ENCODE assay signal across 24 cellular contexts in genomic region chr9:95689669-95690068, GRCh38.
"Had no signal": no experiment of that assay in that cellular context is flagged by ENCODE, and none has a peak within 500 bp of the region (broad histone marks: within the 10 kb centered on the region; RNA-seq: fewer than 3 reads in every experiment).

No MANE protein-coding gene starts in this region.

- H3K4me1 ChIP-seq: esophagus squamous epithelium, left lung, psoas muscle, sigmoid colon, spleen, testis, tibial artery had no signal

- H3K36me3 ChIP-seq: esophagus squamous epithelium, left lung, ovary, sigmoid colon, spleen, tibial artery had no signal

- H3K36me3 Mint-ChIP-seq: natural killer cell; stimulated activated memory B cell treated with anti-CD40 and anti-IgM and Interleukin-4, amounts not matched to agents 10 μg/mL and 1 μg/mL and 100 μg/mL, for 72 hours; type B pancreatic cell had no signal

- H3K27ac Mint-ChIP-seq: effector memory CD8-positive, alpha-beta T cell; natural killer cell; stimulated activated memory B cell treated with anti-CD40 and anti-IgM and Interleukin-4, amounts not matched to agents 10 μg/mL and 1 μg/mL and 100 μg/mL, for 72 hours; type B pancreatic cell had no signal

- H3K4me3 Mint-ChIP-seq: effector memory CD8-positive, alpha-beta T cell; natural killer cell; stimulated activated memory B cell treated with anti-CD40 and anti-IgM and Interleukin-4, amounts not matched to agents 10 μg/mL and 1 μg/mL and 100 μg/mL, for 72 hours; type B pancreatic cell had no signal

- H3K27ac ChIP-seq: esophagus squamous epithelium, left lung, ovary, psoas muscle, sigmoid colon, spleen, testis, tibial artery had no signal

- H3K9me3 Mint-ChIP-seq: effector memory CD8-positive, alpha-beta T cell; natural killer cell had no signal

- H3K4me1 Mint-ChIP-seq: stimulated activated memory B cell treated with anti-CD40 and anti-IgM and Interleukin-4, amounts not matched to agents 10 μg/mL and 1 μg/mL and 100 μg/mL, for 72 hours had no signal

- H3K27me3 Mint-ChIP-seq: type B pancreatic cell had no signal

- ATAC-seq: effector memory CD8-positive, alpha-beta T cell; left lung; natural killer cell; psoas muscle; right cardiac atrium; stimulated activated memory B cell treated with anti-CD40 and anti-IgM and Interleukin-4, amounts not matched to agents 10 μg/mL and 1 μg/mL and 100 μg/mL, for 72 hours; stimulated activated naive CD8-positive, alpha-beta T cell treated with anti-CD3 and anti-CD28 coated beads, Interleukin-15, Interleukin-2, amounts not matched to agents 100 U/mL and 50 U/mL, for 24 hours had no signal

- DNase-seq: cortex of kidney; effector memory CD8-positive, alpha-beta T cell; erythroblast; esophagus squamous epithelium; foreskin melanocyte; kidney; left lung; mesenchymal stem cell; midbrain; natural killer cell; occipital lobe; ovary; posterior cingulate gyrus; psoas muscle; right cardiac atrium; sigmoid colon; spleen; stimulated activated CD4-positive, alpha-beta T cell treated with anti-CD3 and anti-CD28 coated beads, Interleukin-4, amount 100 ng/mL, for 4 hours; stimulated activated naive CD8-positive, alpha-beta T cell treated with anti-CD3 and anti-CD28 coated beads, Interleukin-15, Interleukin-2, amounts not matched to agents 100 U/mL and 50 U/mL, for 24 hours; substantia nigra; testis; tibial artery had no signal

- H3K9me3 ChIP-seq: esophagus squamous epithelium, left lung, ovary, psoas muscle, sigmoid colon, testis, tibial artery had no signal

- H3K4me3 ChIP-seq: esophagus squamous epithelium, left lung, ovary, psoas muscle, sigmoid colon, spleen, testis, tibial artery had no signal

- H3K27me3 ChIP-seq: left lung, ovary, sigmoid colon, testis, tibial artery had no signal
